In the genomic region with DNA sequence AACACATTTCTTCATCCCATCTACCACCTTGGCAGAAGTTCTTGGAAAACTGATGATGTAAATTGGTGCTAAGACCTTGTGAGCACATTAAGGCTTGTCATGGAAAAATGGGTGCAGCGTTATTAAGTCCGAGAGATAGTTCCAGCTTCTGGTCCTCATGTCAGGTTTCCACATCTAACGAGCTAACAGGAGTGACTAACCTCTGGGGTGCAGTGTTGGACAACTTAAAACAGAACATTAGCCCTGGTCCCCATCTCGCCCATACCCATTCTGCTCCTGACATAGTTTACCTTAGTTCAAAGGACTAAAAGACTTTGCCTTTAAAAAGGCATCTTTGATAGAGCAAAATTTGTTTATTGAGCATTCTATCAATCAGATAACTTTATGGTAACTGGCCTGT, we compare ENCODE assay signal across 10 cellular contexts.
DNase-seq lines count a peak whose midpoint lies in the region; ATAC-seq, FAIRE-seq and TF ChIP-seq lines count a peak whose summit lies in the region.
"Had no signal": no experiment of that assay in that cellular context is flagged by ENCODE, and none has a peak within 500 bp of the region (broad histone marks: within the 10 kb centered on the region; RNA-seq: fewer than 3 reads in every experiment).

No MANE protein-coding gene starts in this region.

- intact Hi-C loops in mucosa of descending colon (cut with DNase I, micrococcal nuclease), result no loop called here
- intact Hi-C loops in activated CD8-positive, alpha-beta T cell treated with anti-CD3 and anti-CD28 coated beads for 36 hours (cut with micrococcal nuclease), result no loop called here

- H3K27ac ChIP-seq in astrocyte (ENCODE audit: low read depth, low read length), result no peak overlapping the region

- no peak overlapping the region for H2AFZ ChIP-seq in astrocyte (ENCODE audit: low read depth, low read length)

- H3K36me3 Mint-ChIP-seq in astrocyte (ENCODE audit: low read depth, unreplicated experiment), result no peaks in the 10 kb centered on the region
- H3K36me3 Mint-ChIP-seq in activated CD8-positive, alpha-beta T cell treated with anti-CD3 and anti-CD28 coated beads for 36 hours (ENCODE audit: low read depth), result no peaks in the 10 kb centered on the region

- H3K27ac Mint-ChIP-seq in astrocyte (ENCODE audit: unreplicated experiment), result no peak overlapping the region
- no peak overlapping the region for H3K27ac Mint-ChIP-seq in activated CD8-positive, alpha-beta T cell treated with anti-CD3 and anti-CD28 coated beads for 36 hours

- peaks cover 1% of the 10 kb centered on the region for H3K9me3 Mint-ChIP-seq in astrocyte (ENCODE audit: unreplicated experiment)
- no peaks in the 10 kb centered on the region for H3K9me3 Mint-ChIP-seq in activated CD8-positive, alpha-beta T cell treated with anti-CD3 and anti-CD28 coated beads for 36 hours

- no peak overlapping the region for H3K9ac ChIP-seq in astrocyte (ENCODE audit: low read length)

- no peaks in the 10 kb centered on the region for H3K9me3 ChIP-seq in astrocyte (ENCODE audit: insufficient read depth, low read depth, low read length)
- H3K9me3 ChIP-seq in mucosa of descending colon, result no peaks in the 10 kb centered on the region

- DNase-seq in DMS153 treated with DMSO at 0.1 percent for 48 hours (lab: John Stamatoyannopoulos, UW; ENCODE audit: unreplicated experiment) (peak; percentile 27), Kasumi-1 (lab: John Stamatoyannopoulos, UW) (peak; percentile 36 to 54), astrocyte (ENCODE audit: low read depth) (peak; percentile 6), mucosa of descending colon (peak in 1 of 3 donors; percentile 33), T-helper 1 cell (no peak), superior temporal gyrus (ENCODE audit: extremely low spot score) (no peak)
- no peak for DNase-seq in activated CD8-positive, alpha-beta T cell treated with anti-CD3 and anti-CD28 coated beads for 36 hours
- DNase-seq: NCI-H2227 treated with DMSO at 0.1 percent for 48 hours; stimulated activated naive CD8-positive, alpha-beta T cell treated with anti-CD3 and anti-CD28 coated beads, Interleukin-15, Interleukin-2, amounts not matched to agents 100 U/mL and 50 U/mL, for 24 hours had no signal

- peaks cover 11% of the 10 kb centered on the region for H3K27me3 Mint-ChIP-seq in astrocyte (ENCODE audit: low read depth, unreplicated experiment)
- peaks cover 7% of the 10 kb centered on the region for H3K27me3 Mint-ChIP-seq in activated CD8-positive, alpha-beta T cell treated with anti-CD3 and anti-CD28 coated beads for 36 hours

- FAIRE-seq in astrocyte (lab: Jason Lieb, UNC), result no peak

- no peaks in the 10 kb centered on the region for H4K20me1 ChIP-seq in astrocyte (ENCODE audit: insufficient read depth, low read length)

- no peak overlapping the region for H3K4me3 Mint-ChIP-seq in astrocyte (ENCODE audit: unreplicated experiment)
- H3K4me3 Mint-ChIP-seq in activated CD8-positive, alpha-beta T cell treated with anti-CD3 and anti-CD28 coated beads for 36 hours, result no peak overlapping the region

- no peaks in the 10 kb centered on the region for H3K79me2 ChIP-seq in astrocyte (ENCODE audit: insufficient read depth, low read length)

- H3K4me3 ChIP-seq in astrocyte (ENCODE audit: insufficient read depth, low read depth, low read length) (no peak overlapping the region), mucosa of descending colon (no peak overlapping the region)

- H3K36me3 ChIP-seq in astrocyte (ENCODE audit: insufficient read depth, low read length) (no peaks in the 10 kb centered on the region), mucosa of descending colon (ENCODE audit: low read depth) (no peaks in the 10 kb centered on the region)

- POLR2A ChIA-PET in activated CD8-positive, alpha-beta T cell treated with anti-CD3 and anti-CD28 coated beads for 36 hours (lab: Charles Lee), result no interaction called here

- peak; percentile 38 for ATAC-seq in mucosa of descending colon
- ATAC-seq in GM18870 (IDR thresholded peaks at IDR 0.05; ENCODE audit: unreplicated experiment), result no peak
- no peak for ATAC-seq in activated CD8-positive, alpha-beta T cell treated with anti-CD3 and anti-CD28 coated beads for 36 hours
- ATAC-seq: stimulated activated naive CD8-positive, alpha-beta T cell treated with anti-CD3 and anti-CD28 coated beads, Interleukin-15, Interleukin-2, amounts not matched to agents 100 U/mL and 50 U/mL, for 24 hours had no signal

- TF ChIP-seq CTCF in astrocyte (IDR thresholded peaks at IDR 0.05; ENCODE audit: insufficient read depth, low read depth, low read length), result peak; percentile 2
- TF ChIP-seq CTCF in mucosa of descending colon (IDR thresholded peaks at IDR 0.05), result no peak
- no peak for TF ChIP-seq CTCF in activated CD8-positive, alpha-beta T cell treated with anti-CD3 and anti-CD28 coated beads for 36 hours (IDR thresholded peaks at IDR 0.05)

- no peaks in the 10 kb centered on the region for H3K4me1 Mint-ChIP-seq in astrocyte (ENCODE audit: low read depth, unreplicated experiment)
- peaks cover 1% of the 10 kb centered on the region for H3K4me1 Mint-ChIP-seq in activated CD8-positive, alpha-beta T cell treated with anti-CD3 and anti-CD28 coated beads for 36 hours (ENCODE audit: low read depth)

- CTCF ChIA-PET in activated CD8-positive, alpha-beta T cell treated with anti-CD3 and anti-CD28 coated beads for 36 hours (lab: Charles Lee), result interaction anchor here (1.2 to 1.7 kb wide), 4 partner anchors 11 to 271 kb away, joined by 3 to 4 read pairs (median 4); no protein-coding TSS in a partner anchor

- H3K4me1 ChIP-seq in astrocyte (ENCODE audit: insufficient read depth, low read length), result no peaks in the 10 kb centered on the region
- H3K4me1 ChIP-seq in mucosa of descending colon (ENCODE audit: low read depth), result no peaks in the 10 kb centered on the region

- peaks cover 14% of the 10 kb centered on the region for H3K27me3 ChIP-seq in astrocyte (ENCODE audit: insufficient read depth, low read length)

- no peak overlapping the region for H3K4me2 ChIP-seq in astrocyte (ENCODE audit: low read length)

Comparison
In these comparisons a context has a peak if more than half of its experiments do, and no peak if none do; other contexts are left out.
1. DNase-seq: peak in DMS153 treated with DMSO at 0.1 percent for 48 hours (single experiment), Kasumi-1 (2 of 2) and astrocyte (single experiment); none in T-helper 1 cell (0 of 5), superior temporal gyrus (single experiment) and activated CD8-positive, alpha-beta T cell treated with anti-CD3 and anti-CD28 coated beads for 36 hours (single experiment).